Comparison of ENCODE assay signal across 1 cellular context in the genomic region with DNA sequence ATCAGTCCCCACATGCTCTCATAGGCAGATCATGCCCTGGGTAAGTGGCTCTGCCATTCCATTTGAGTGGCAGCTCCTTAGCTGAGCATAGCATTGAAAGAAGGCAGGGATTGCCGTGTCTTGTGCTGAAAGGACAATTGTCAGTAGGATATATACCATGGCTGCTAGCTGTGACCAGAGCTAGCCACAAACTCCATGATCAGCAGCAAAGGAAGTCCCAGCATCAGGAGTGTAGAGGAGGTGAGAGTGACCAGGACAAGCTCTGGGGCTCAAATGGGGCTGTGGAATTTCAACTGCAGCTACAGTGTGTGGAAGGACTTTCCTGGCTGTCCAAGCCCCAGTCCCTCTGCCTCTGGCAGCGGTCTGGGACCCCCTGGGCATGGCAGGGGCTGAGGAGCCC.
TF ChIP-seq lines count a peak whose summit lies in the region.

No MANE protein-coding gene starts in this region.

TF ChIP-seq in GM23338, 12 proteins besides CTCF, POLR2A, EP300 and RAD21:
- TF ChIP-seq, protein P1, sequence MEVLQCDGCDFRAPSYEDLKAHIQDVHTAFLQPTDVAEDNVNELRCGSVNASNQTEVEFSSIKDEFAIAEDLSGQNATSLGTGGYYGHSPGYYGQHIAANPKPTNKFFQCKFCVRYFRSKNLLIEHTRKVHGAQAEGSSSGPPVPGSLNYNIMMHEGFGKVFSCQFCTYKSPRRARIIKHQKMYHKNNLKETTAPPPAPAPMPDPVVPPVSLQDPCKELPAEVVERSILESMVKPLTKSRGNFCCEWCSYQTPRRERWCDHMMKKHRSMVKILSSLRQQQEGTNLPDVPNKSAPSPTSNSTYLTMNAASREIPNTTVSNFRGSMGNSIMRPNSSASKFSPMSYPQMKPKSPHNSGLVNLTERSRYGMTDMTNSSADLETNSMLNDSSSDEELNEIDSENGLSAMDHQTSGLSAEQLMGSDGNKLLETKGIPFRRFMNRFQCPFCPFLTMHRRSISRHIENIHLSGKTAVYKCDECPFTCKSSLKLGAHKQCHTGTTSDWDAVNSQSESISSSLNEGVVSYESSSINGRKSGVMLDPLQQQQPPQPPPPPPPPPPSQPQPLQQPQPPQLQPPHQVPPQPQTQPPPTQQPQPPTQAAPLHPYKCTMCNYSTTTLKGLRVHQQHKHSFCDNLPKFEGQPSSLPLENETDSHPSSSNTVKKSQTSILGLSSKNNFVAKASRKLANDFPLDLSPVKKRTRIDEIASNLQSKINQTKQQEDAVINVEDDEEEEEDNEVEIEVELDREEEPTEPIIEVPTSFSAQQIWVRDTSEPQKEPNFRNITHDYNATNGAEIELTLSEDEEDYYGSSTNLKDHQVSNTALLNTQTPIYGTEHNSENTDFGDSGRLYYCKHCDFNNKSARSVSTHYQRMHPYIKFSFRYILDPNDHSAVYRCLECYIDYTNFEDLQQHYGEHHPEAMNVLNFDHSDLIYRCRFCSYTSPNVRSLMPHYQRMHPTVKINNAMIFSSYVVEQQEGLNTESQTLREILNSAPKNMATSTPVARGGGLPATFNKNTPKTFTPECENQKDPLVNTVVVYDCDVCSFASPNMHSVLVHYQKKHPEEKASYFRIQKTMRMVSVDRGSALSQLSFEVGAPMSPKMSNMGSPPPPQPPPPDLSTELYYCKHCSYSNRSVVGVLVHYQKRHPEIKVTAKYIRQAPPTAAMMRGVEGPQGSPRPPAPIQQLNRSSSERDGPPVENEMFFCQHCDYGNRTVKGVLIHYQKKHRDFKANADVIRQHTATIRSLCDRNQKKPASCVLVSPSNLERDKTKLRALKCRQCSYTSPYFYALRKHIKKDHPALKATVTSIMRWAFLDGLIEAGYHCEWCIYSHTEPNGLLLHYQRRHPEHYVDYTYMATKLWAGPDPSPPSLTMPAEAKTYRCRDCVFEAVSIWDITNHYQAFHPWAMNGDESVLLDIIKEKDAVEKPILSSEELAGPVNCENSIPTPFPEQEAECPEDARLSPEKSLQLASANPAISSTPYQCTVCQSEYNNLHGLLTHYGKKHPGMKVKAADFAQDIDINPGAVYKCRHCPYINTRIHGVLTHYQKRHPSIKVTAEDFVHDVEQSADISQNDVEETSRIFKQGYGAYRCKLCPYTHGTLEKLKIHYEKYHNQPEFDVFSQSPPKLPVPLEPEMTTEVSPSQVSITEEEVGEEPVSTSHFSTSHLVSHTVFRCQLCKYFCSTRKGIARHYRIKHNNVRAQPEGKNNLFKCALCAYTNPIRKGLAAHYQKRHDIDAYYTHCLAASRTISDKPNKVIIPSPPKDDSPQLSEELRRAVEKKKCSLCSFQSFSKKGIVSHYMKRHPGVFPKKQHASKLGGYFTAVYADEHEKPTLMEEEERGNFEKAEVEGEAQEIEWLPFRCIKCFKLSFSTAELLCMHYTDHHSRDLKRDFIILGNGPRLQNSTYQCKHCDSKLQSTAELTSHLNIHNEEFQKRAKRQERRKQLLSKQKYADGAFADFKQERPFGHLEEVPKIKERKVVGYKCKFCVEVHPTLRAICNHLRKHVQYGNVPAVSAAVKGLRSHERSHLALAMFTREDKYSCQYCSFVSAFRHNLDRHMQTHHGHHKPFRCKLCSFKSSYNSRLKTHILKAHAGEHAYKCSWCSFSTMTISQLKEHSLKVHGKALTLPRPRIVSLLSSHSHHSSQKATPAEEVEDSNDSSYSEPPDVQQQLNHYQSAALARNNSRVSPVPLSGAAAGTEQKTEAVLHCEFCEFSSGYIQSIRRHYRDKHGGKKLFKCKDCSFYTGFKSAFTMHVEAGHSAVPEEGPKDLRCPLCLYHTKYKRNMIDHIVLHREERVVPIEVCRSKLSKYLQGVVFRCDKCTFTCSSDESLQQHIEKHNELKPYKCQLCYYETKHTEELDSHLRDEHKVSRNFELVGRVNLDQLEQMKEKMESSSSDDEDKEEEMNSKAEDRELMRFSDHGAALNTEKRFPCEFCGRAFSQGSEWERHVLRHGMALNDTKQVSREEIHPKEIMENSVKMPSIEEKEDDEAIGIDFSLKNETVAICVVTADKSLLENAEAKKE (CRISPR knock-in tag; IDR thresholded peaks at IDR 0.05), result no peak
- TF ChIP-seq STAT1 (IDR thresholded peaks at IDR 0.05; ENCODE audit: unreplicated experiment) (no peak), NANOG (IDR thresholded peaks at IDR 0.05; ENCODE audit: borderline replicate concordance) (no peak)
- TF ChIP-seq, protein P2, sequence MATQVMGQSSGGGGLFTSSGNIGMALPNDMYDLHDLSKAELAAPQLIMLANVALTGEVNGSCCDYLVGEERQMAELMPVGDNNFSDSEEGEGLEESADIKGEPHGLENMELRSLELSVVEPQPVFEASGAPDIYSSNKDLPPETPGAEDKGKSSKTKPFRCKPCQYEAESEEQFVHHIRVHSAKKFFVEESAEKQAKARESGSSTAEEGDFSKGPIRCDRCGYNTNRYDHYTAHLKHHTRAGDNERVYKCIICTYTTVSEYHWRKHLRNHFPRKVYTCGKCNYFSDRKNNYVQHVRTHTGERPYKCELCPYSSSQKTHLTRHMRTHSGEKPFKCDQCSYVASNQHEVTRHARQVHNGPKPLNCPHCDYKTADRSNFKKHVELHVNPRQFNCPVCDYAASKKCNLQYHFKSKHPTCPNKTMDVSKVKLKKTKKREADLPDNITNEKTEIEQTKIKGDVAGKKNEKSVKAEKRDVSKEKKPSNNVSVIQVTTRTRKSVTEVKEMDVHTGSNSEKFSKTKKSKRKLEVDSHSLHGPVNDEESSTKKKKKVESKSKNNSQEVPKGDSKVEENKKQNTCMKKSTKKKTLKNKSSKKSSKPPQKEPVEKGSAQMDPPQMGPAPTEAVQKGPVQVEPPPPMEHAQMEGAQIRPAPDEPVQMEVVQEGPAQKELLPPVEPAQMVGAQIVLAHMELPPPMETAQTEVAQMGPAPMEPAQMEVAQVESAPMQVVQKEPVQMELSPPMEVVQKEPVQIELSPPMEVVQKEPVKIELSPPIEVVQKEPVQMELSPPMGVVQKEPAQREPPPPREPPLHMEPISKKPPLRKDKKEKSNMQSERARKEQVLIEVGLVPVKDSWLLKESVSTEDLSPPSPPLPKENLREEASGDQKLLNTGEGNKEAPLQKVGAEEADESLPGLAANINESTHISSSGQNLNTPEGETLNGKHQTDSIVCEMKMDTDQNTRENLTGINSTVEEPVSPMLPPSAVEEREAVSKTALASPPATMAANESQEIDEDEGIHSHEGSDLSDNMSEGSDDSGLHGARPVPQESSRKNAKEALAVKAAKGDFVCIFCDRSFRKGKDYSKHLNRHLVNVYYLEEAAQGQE (IDR thresholded peaks at IDR 0.05; ENCODE audit: unreplicated experiment), result no peak
